ENCODE assay signal across 2 cellular contexts in the genomic region with DNA sequence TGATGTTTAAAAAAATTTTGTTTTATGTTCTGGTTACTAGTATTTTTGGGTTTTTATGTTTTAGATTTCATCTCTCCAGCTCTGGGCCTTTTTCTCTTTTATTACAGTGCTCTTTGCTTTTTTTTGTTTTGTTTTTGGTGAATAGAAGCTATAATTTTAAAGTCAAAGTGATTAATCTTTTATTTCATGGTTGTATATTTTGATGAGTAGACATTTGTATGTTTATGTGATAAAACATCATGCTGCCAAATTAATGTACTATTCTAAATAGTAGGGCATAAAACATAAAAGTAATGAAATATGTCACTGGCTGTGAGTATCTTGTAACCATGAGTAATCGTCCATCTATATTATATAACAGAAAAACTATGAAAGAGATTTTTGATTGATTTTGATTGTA.
A peak's percentile ranks its signal among the peaks of the same experiment; 100 is the strongest.
TF ChIP-seq lines count a peak whose summit lies in the region.

No MANE protein-coding gene starts in this region.

TF ChIP-seq in HepG2, 621 proteins besides CTCF, POLR2A, EP300 and RAD21:
- TF ChIP-seq HNF4G (IDR thresholded peaks at IDR 0.05; ENCODE audit: borderline replicate concordance, low read depth, low read length) (no peak), HNF4G (CRISPR knock-in tag; IDR thresholded peaks at IDR 0.05; ENCODE audit: borderline replicate concordance, low read depth) (no peak), AKAP8 (CRISPR knock-in tag; IDR thresholded peaks at IDR 0.05) (no peak), TOE1 (CRISPR knock-in tag; IDR thresholded peaks at IDR 0.05) (no peak), FOSL1 (CRISPR knock-in tag; IDR thresholded peaks at IDR 0.05; ENCODE audit: borderline replicate concordance) (no peak), CBX2 (IDR thresholded peaks at IDR 0.05; ENCODE audit: low read depth, low read length) (no peak), CBX2 (CRISPR knock-in tag; IDR thresholded peaks at IDR 0.05; ENCODE audit: low read depth) (no peak), MAFF (IDR thresholded peaks at IDR 0.05; ENCODE audit: low read depth, low read length) (peak; percentile 32; the same call in 1 of the 2 replicates), ZNF333 (CRISPR knock-in tag; IDR thresholded peaks at IDR 0.05; ENCODE audit: borderline replicate concordance) (no peak), ETV5 (CRISPR knock-in tag; IDR thresholded peaks at IDR 0.05; ENCODE audit: borderline replicate concordance) (no peak), MAFK (conservative IDR thresholded peaks at IDR 0.05 in 1 of 2, IDR thresholded peaks at IDR 0.05 in 1 of 2; ENCODE audit: low read length in 2 of 2) (peak; percentile 22 to 60; a peak in 2 of 4 replicates), NFE2L2 (IDR thresholded peaks at IDR 0.05; ENCODE audit: low read length) (no peak), ZNF30 (CRISPR knock-in tag; IDR thresholded peaks at IDR 0.05) (no peak)
- TF ChIP-seq, protein P1, sequence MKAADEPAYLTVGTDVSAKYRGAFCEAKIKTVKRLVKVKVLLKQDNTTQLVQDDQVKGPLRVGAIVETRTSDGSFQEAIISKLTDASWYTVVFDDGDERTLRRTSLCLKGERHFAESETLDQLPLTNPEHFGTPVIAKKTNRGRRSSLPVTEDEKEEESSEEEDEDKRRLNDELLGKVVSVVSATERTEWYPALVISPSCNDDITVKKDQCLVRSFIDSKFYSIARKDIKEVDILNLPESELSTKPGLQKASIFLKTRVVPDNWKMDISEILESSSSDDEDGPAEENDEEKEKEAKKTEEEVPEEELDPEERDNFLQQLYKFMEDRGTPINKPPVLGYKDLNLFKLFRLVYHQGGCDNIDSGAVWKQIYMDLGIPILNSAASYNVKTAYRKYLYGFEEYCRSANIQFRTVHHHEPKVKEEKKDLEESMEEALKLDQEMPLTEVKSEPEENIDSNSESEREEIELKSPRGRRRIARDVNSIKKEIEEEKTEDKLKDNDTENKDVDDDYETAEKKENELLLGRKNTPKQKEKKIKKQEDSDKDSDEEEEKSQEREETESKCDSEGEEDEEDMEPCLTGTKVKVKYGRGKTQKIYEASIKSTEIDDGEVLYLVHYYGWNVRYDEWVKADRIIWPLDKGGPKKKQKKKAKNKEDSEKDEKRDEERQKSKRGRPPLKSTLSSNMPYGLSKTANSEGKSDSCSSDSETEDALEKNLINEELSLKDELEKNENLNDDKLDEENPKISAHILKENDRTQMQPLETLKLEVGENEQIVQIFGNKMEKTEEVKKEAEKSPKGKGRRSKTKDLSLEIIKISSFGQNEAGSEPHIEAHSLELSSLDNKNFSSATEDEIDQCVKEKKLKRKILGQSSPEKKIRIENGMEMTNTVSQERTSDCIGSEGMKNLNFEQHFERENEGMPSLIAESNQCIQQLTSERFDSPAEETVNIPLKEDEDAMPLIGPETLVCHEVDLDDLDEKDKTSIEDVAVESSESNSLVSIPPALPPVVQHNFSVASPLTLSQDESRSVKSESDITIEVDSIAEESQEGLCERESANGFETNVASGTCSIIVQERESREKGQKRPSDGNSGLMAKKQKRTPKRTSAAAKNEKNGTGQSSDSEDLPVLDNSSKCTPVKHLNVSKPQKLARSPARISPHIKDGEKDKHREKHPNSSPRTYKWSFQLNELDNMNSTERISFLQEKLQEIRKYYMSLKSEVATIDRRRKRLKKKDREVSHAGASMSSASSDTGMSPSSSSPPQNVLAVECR (CRISPR knock-in tag; IDR thresholded peaks at IDR 0.05; ENCODE audit: borderline replicate concordance) = no peak
- TF ChIP-seq, protein P2, sequence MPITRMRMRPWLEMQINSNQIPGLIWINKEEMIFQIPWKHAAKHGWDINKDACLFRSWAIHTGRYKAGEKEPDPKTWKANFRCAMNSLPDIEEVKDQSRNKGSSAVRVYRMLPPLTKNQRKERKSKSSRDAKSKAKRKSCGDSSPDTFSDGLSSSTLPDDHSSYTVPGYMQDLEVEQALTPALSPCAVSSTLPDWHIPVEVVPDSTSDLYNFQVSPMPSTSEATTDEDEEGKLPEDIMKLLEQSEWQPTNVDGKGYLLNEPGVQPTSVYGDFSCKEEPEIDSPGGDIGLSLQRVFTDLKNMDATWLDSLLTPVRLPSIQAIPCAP (CRISPR knock-in tag; IDR thresholded peaks at IDR 0.05; ENCODE audit: low read depth) = no peak
- TF ChIP-seq, protein P3, sequence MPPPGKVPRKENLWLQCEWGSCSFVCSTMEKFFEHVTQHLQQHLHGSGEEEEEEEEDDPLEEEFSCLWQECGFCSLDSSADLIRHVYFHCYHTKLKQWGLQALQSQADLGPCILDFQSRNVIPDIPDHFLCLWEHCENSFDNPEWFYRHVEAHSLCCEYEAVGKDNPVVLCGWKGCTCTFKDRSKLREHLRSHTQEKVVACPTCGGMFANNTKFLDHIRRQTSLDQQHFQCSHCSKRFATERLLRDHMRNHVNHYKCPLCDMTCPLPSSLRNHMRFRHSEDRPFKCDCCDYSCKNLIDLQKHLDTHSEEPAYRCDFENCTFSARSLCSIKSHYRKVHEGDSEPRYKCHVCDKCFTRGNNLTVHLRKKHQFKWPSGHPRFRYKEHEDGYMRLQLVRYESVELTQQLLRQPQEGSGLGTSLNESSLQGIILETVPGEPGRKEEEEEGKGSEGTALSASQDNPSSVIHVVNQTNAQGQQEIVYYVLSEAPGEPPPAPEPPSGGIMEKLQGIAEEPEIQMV (CRISPR knock-in tag; IDR thresholded peaks at IDR 0.05; ENCODE audit: low read depth) = no peak

TF ChIP-seq in K562, 482 proteins besides CTCF, POLR2A, EP300 and RAD21:
- TF ChIP-seq FOXA3 (CRISPR knock-in tag; conservative IDR thresholded peaks at IDR 0.05 in 1 of 2, IDR thresholded peaks at IDR 0.05 in 1 of 2) = no peak
- TF ChIP-seq C11orf30 (IDR thresholded peaks at IDR 0.05; ENCODE audit: low read depth) = peak; percentile 53; the same call in 1 of the 2 replicates
- TF ChIP-seq ZNF316 (IDR thresholded peaks at IDR 0.05) = peak; percentile 84
